ENCODE assay signal across 26 cellular contexts in genomic region chr3:149282322-149282721, GRCh38. TPM values are rescaled to one million over a fixed set of nuclear protein-coding genes. Genes with fewer than 3 reads are reported as not detected.
"Had no signal": no experiment of that assay in that cellular context is flagged by ENCODE, and none has a peak within 500 bp of the region (broad histone marks: within the 10 kb centered on the region; RNA-seq: fewer than 3 reads in every experiment).

No MANE protein-coding gene starts in this region.

- H3K4me1 Mint-ChIP-seq: neural progenitor cell had no signal

- H3K27ac ChIP-seq: heart left ventricle, neural progenitor cell, ovary, spleen, tibial artery, upper lobe of right lung, vagina had no signal

- H2AFZ ChIP-seq: neural progenitor cell had no signal

- H3K9me3 ChIP-seq: heart left ventricle, ovary, spleen, tibial artery, upper lobe of right lung, vagina had no signal

- H3K4me3 ChIP-seq: heart left ventricle, lung, neural progenitor cell, ovary, spleen, tibial artery, upper lobe of right lung, vagina had no signal

- H3K27me3 Mint-ChIP-seq: natural killer cell treated with Interleukin-12 subunit alpha and Interleukin-12 subunit beta and Interleukin-15 and Interleukin-18, amount 100 ng/mL, for 72 hours; progenitor cell of endocrine pancreas; stimulated activated memory B cell treated with anti-CD40 and anti-IgM and Interleukin-4, amounts not matched to agents 10 μg/mL and 1 μg/mL and 100 μg/mL, for 72 hours; stimulated activated naive CD8-positive, alpha-beta T cell treated with anti-CD3 and anti-CD28 coated beads, Interleukin-15, Interleukin-2, amounts not matched to agents 100 ng/mL and 50 ng/mL, for 24 hours had no signal

- H3K4me1 ChIP-seq: neural progenitor cell, upper lobe of right lung, vagina had no signal

- H3K36me3 Mint-ChIP-seq: natural killer cell treated with Interleukin-12 subunit alpha and Interleukin-12 subunit beta and Interleukin-15 and Interleukin-18, amount 100 ng/mL, for 72 hours; stimulated activated memory B cell treated with anti-CD40 and anti-IgM and Interleukin-4, amounts not matched to agents 10 μg/mL and 1 μg/mL and 100 μg/mL, for 72 hours had no signal

- H3K4me2 ChIP-seq: neural progenitor cell had no signal

- H3K27ac Mint-ChIP-seq: natural killer cell treated with Interleukin-12 subunit alpha and Interleukin-12 subunit beta and Interleukin-15 and Interleukin-18, amount 100 ng/mL, for 72 hours; neural progenitor cell; progenitor cell of endocrine pancreas; stimulated activated memory B cell treated with anti-CD40 and anti-IgM and Interleukin-4, amounts not matched to agents 10 μg/mL and 1 μg/mL and 100 μg/mL, for 72 hours; stimulated activated naive CD8-positive, alpha-beta T cell treated with anti-CD3 and anti-CD28 coated beads, Interleukin-15, Interleukin-2, amounts not matched to agents 100 ng/mL and 50 ng/mL, for 24 hours had no signal

- H3K36me3 ChIP-seq: heart left ventricle, neural progenitor cell, ovary, spleen, tibial artery, upper lobe of right lung, vagina had no signal

- H3K9me3 Mint-ChIP-seq: natural killer cell treated with Interleukin-12 subunit alpha and Interleukin-12 subunit beta and Interleukin-15 and Interleukin-18, amount 100 ng/mL, for 72 hours; stimulated activated memory B cell treated with anti-CD40 and anti-IgM and Interleukin-4, amounts not matched to agents 10 μg/mL and 1 μg/mL and 100 μg/mL, for 72 hours; stimulated activated naive CD8-positive, alpha-beta T cell treated with anti-CD3 and anti-CD28 coated beads, Interleukin-15, Interleukin-2, amounts not matched to agents 100 ng/mL and 50 ng/mL, for 24 hours had no signal

- H3K27me3 ChIP-seq: heart left ventricle, neural progenitor cell, ovary, spleen, tibial artery, upper lobe of right lung, vagina had no signal

- H3K4me3 Mint-ChIP-seq: natural killer cell treated with Interleukin-12 subunit alpha and Interleukin-12 subunit beta and Interleukin-15 and Interleukin-18, amount 100 ng/mL, for 72 hours; neural progenitor cell; stimulated activated memory B cell treated with anti-CD40 and anti-IgM and Interleukin-4, amounts not matched to agents 10 μg/mL and 1 μg/mL and 100 μg/mL, for 72 hours; stimulated activated naive CD8-positive, alpha-beta T cell treated with anti-CD3 and anti-CD28 coated beads, Interleukin-15, Interleukin-2, amounts not matched to agents 100 ng/mL and 50 ng/mL, for 24 hours had no signal

- ATAC-seq: heart left ventricle; left colon; left ventricle myocardium superior; natural killer cell treated with Interleukin-12 subunit alpha and Interleukin-12 subunit beta and Interleukin-15 and Interleukin-18, amount 100 ng/mL, for 72 hours; sciatic nerve; stimulated activated memory B cell treated with anti-CD40 and anti-IgM and Interleukin-4, amounts not matched to agents 10 μg/mL and 1 μg/mL and 100 μg/mL, for 72 hours; upper lobe of right lung had no signal

- DNase-seq: dermis blood vessel endothelial cell; foreskin melanocyte; heart left ventricle; hippocampal formation; left colon; left ventricle myocardium superior; mesenchymal stem cell; midbrain; nucleus accumbens; ovary; retina; spleen; stimulated activated CD4-positive, alpha-beta T cell treated with anti-CD3 and anti-CD28 coated beads, Interleukin-15, amount 100 ng/mL, for 24 hours; stimulated activated CD4-positive, alpha-beta T cell treated with anti-CD3 and anti-CD28 coated beads, Interleukin-1b, Interleukin-23, amount 100 ng/mL, for 48 hours; stimulated activated CD4-positive, alpha-beta T cell treated with anti-CD3 and anti-CD28 coated beads, Interleukin-4, amount 100 ng/mL, for 24 hours; tibial artery; upper lobe of right lung had no signal

RNA-seq across cellular contexts. Expression of gene TM4SF18, which starts 51.1 kb away (rescaled TPM):
- total RNA-seq: kidney epithelial cell; natural killer cell treated with Interleukin-12 subunit alpha and Interleukin-12 subunit beta and Interleukin-15 and Interleukin-18, amount 100 ng/mL, for 72 hours; progenitor cell of endocrine pancreas had no signal
